8 cellular contexts compared by ENCODE assay signal in the genomic region with DNA sequence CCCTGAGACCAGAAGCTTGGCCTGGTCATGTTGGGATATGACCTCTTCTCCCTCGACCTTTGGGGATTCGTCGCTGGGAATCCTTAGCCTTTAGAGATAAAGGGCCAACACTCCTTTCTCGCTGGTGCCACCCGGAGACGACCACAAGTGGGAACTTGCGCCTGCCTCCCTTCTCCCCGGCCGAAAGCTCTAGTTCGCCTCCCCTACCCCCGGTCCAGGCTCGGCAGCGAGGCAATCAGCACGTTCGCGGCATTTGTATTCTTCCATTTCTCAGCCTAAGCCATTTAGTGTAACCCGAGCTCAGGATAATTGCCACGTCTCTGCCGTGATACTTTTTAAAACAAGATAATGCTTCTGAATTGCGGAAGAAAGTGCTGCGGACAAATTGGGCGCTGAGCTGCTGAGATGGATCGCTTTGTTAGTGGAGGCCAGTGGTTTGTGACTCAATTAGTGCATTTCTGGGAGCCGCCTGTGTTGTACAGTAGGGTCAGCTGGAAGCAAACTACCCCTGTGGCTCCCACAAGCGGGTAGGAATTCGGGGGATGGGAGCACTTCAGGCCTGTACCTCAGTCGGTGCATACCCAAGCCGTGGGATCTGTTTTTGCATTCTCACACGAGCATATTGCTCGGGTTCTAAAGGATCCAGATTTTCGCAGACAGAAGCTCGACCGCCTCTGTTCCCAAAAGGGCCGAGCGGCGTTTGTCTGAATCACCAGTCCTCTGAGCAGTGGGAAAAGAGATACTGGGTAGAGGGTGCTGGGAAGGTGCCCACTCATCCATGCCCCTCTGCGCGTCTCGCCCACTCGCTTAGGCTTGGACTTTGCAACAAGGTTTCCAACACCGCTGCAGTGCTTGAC. TPM values are rescaled to one million over a fixed set of nuclear protein-coding genes. Genes with fewer than 3 reads are reported as not detected.
DNase-seq lines count a peak whose midpoint lies in the region; FAIRE-seq and TF ChIP-seq lines count a peak whose summit lies in the region.

No MANE protein-coding gene starts in this region.

- peak overlapping the region; percentile 34 for H3K27ac ChIP-seq in KOPT-K1 (ENCODE audit: low read depth, low read length, poor library complexity, severe bottlenecking)

- H3K9me3 ChIP-seq in KOPT-K1 (ENCODE audit: insufficient read depth, low read length, poor library complexity, severe bottlenecking) = peaks cover 3% of the 10 kb centered on the region

- no peak for TF ChIP-seq POLR2A in GM12892 (IDR thresholded peaks at IDR 0.05; ENCODE audit: low read depth, low read length)
- TF ChIP-seq POLR2A in H54 (IDR thresholded peaks at IDR 0.05; ENCODE audit: low read depth, low read length) = no peak

- peak; percentile 41 for DNase-seq in DMS153 treated with DMSO at 0.1 percent for 48 hours (lab: John Stamatoyannopoulos, UW; ENCODE audit: unreplicated experiment)
- DNase-seq in astrocyte of the hippocampus (ENCODE audit: low read depth, low spot score) = peak; percentile 50
- DNase-seq in myocyte (ENCODE audit: low read depth) = peak; percentile 83
- DNase-seq in GM12892 (ENCODE audit: insufficient read length) = no peak
- no peak for DNase-seq in NK-92 (lab: John Stamatoyannopoulos, UW; ENCODE audit: unreplicated experiment)
- DNase-seq in H54 (ENCODE audit: insufficient read length, low spot score) = no peak
- DNase-seq in AML-193 (lab: John Stamatoyannopoulos, UW) = no peak

- H3K36me3 ChIP-seq in KOPT-K1 (ENCODE audit: insufficient read depth, low read length) = no peaks in the 10 kb centered on the region

- FAIRE-seq in GM12892 (lab: Jason Lieb, UNC) = no peak
- no peak for FAIRE-seq in H54 (lab: Jason Lieb, UNC)

RNA-seq across cellular contexts. Expression of a gene that starts 6.8 kb away (rescaled TPM):
- total RNA-seq in myocyte = 96.6 and 118 TPM in 2 replicates
- polyA plus RNA-seq in myocyte (2012) = 26.2 TPM
- polyA plus RNA-seq in GM12892 (2012; ENCODE audit: missing spikeins) = not detected

Comparison
In these comparisons a context has a peak if more than half of its experiments do, and no peak if none do; other contexts are left out.
1. DNase-seq: peak in DMS153 treated with DMSO at 0.1 percent for 48 hours (single experiment), astrocyte of the hippocampus (single experiment) and myocyte (single experiment); none in GM12892 (single experiment), NK-92 (single experiment), H54 (single experiment) and AML-193 (0 of 2).